8 cellular contexts compared by ENCODE assay signal in genomic region chr17:63600569-63601438, GRCh38. TPM values are rescaled to one million over a fixed set of nuclear protein-coding genes. Genes with fewer than 3 reads are reported as not detected.
DNase-seq lines count a peak whose midpoint lies in the region; ATAC-seq and TF ChIP-seq lines count a peak whose summit lies in the region.

Gene TACO1 (plus strand): TSS chr17:63600895. CDS start chr17:63601084, 189 bp downstream.

- peaks cover 18% of the 10 kb centered on the region for H3K36me3 Mint-ChIP-seq in activated CD4-positive, alpha-beta T cell treated with anti-CD3 and anti-CD28 coated beads, Interleukin-2, amount 10 ng/mL, durations not matched to agents 7 days and 5 days (ENCODE audit: low read depth)
- peaks cover 36% of the 10 kb centered on the region for H3K36me3 Mint-ChIP-seq in dendritic cell treated with granulocyte-macrophage colony-stimulating factor and Interleukin-4, amounts not matched to agents 40 ng/mL and 50 ng/mL, for 4 days (ENCODE audit: low read depth)

- H3K27ac Mint-ChIP-seq in activated CD4-positive, alpha-beta T cell treated with anti-CD3 and anti-CD28 coated beads, Interleukin-2, amount 10 ng/mL, durations not matched to agents 7 days and 5 days = peak within 1 kb of the TSS; percentile 95
- peak within 1 kb of the TSS; percentile 90 for H3K27ac Mint-ChIP-seq in dendritic cell treated with granulocyte-macrophage colony-stimulating factor and Interleukin-4, amounts not matched to agents 40 ng/mL and 50 ng/mL, for 4 days

- POLR2A ChIA-PET in BJ (lab: Charles Lee) = no interaction called here
- POLR2A ChIA-PET in activated CD4-positive, alpha-beta T cell treated with anti-CD3 and anti-CD28 coated beads, Interleukin-2, amount 10 ng/mL, durations not matched to agents 7 days and 5 days (lab: Charles Lee) = interaction anchor here (0.6 to 1.2 kb wide), 2 partner anchors 51 to 1428 kb away, joined by 4 to 6 read pairs; partner anchors contain the start of gene DCAF7

- no peaks in the 10 kb centered on the region for H3K9me3 Mint-ChIP-seq in activated CD4-positive, alpha-beta T cell treated with anti-CD3 and anti-CD28 coated beads, Interleukin-2, amount 10 ng/mL, durations not matched to agents 7 days and 5 days
- no peaks in the 10 kb centered on the region for H3K9me3 Mint-ChIP-seq in dendritic cell treated with granulocyte-macrophage colony-stimulating factor and Interleukin-4, amounts not matched to agents 40 ng/mL and 50 ng/mL, for 4 days

- H3K4me3 Mint-ChIP-seq in activated CD4-positive, alpha-beta T cell treated with anti-CD3 and anti-CD28 coated beads, Interleukin-2, amount 10 ng/mL, durations not matched to agents 7 days and 5 days = peak within 1 kb of the TSS; percentile 98
- peak within 1 kb of the TSS; percentile 88 for H3K4me3 Mint-ChIP-seq in dendritic cell treated with granulocyte-macrophage colony-stimulating factor and Interleukin-4, amounts not matched to agents 40 ng/mL and 50 ng/mL, for 4 days

- no peak for DNase-seq in BJ (ENCODE audit: low read depth)
- peak; percentile 70 for DNase-seq in NCI-H526 treated with DMSO at 0.1 percent for 48 hours (lab: John Stamatoyannopoulos, UW)
- peak; percentile 81 for DNase-seq in activated CD4-positive, alpha-beta T cell treated with anti-CD3 and anti-CD28 coated beads, Interleukin-2, amount 10 ng/mL, durations not matched to agents 7 days and 5 days
- DNase-seq in left lobe of liver (ENCODE audit: low spot score) = peak; percentile 88
- peak; percentile 81 for DNase-seq in stimulated activated CD4-positive, alpha-beta T cell treated with anti-CD3 and anti-CD28 coated beads, Interleukin-1b, Interleukin-23, amount 100 ng/mL, for 48 hours

- H3K36me3 ChIP-seq in BJ (ENCODE audit: control insufficient read depth, insufficient read depth, low read length) = no peaks in the 10 kb centered on the region; the same call in none of the 2 replicates

- TF ChIP-seq CTCF in BJ (IDR thresholded peaks at IDR 0.05; ENCODE audit: insufficient read depth, low read depth, low read length) = no peak

- intact Hi-C loops in dendritic cell treated with granulocyte-macrophage colony-stimulating factor and Interleukin-4, amounts not matched to agents 40 ng/mL and 50 ng/mL, for 4 days (cut with micrococcal nuclease) = no loop called here

- no peaks in the 10 kb centered on the region for H3K27me3 Mint-ChIP-seq in activated CD4-positive, alpha-beta T cell treated with anti-CD3 and anti-CD28 coated beads, Interleukin-2, amount 10 ng/mL, durations not matched to agents 7 days and 5 days
- no peaks in the 10 kb centered on the region for H3K27me3 Mint-ChIP-seq in dendritic cell treated with granulocyte-macrophage colony-stimulating factor and Interleukin-4, amounts not matched to agents 40 ng/mL and 50 ng/mL, for 4 days

- H3K27me3 ChIP-seq in BJ (ENCODE audit: control insufficient read depth, insufficient read depth, low read length) = no peaks in the 10 kb centered on the region

- peaks cover 45% of the 10 kb centered on the region for H3K4me1 Mint-ChIP-seq in activated CD4-positive, alpha-beta T cell treated with anti-CD3 and anti-CD28 coated beads, Interleukin-2, amount 10 ng/mL, durations not matched to agents 7 days and 5 days
- H3K4me1 Mint-ChIP-seq in dendritic cell treated with granulocyte-macrophage colony-stimulating factor and Interleukin-4, amounts not matched to agents 40 ng/mL and 50 ng/mL, for 4 days (ENCODE audit: low read depth) = peaks cover 8% of the 10 kb centered on the region

- H3K4me3 ChIP-seq in BJ (ENCODE audit: low read depth, low read length) = peak within 1 kb of the TSS; percentile 96

- peak; percentile 86 for ATAC-seq in GM19324 (IDR thresholded peaks at IDR 0.05; ENCODE audit: low FRiP score, unreplicated experiment)
- peak; percentile 76 for ATAC-seq in HG03520 (IDR thresholded peaks at IDR 0.05; ENCODE audit: unreplicated experiment)
- ATAC-seq in left lobe of liver = peak; percentile 93

- CTCF ChIA-PET in BJ (lab: Yijun Ruan, JAX) = interaction anchor here (0.8 to 3.6 kb wide), 5 partner anchors 11 to 182 kb away, joined by 3 to 23 read pairs (median 3); no protein-coding TSS in a partner anchor
- CTCF ChIA-PET in activated CD4-positive, alpha-beta T cell treated with anti-CD3 and anti-CD28 coated beads, Interleukin-2, amount 10 ng/mL, durations not matched to agents 7 days and 5 days (lab: Charles Lee) = interaction anchor here (0.9 to 1.7 kb wide), 4 partner anchors 10 to 166 kb away, joined by 3 to 9 read pairs (median 5); no protein-coding TSS in a partner anchor

RNA-seq across cellular contexts. Expression of gene TACO1, which starts in this region (rescaled TPM):
- polyA plus RNA-seq in BJ (2011; rRNA removed) = 19.5 and 23.5 TPM in 2 replicates
- 9.8 and 14.8 TPM in 2 replicates for polyA minus RNA-seq in BJ (2011; rRNA and poly(A)+ RNA removed)
- 10 to 100 TPM; 22.3 to 23.8 TPM for total RNA-seq in activated CD4-positive, alpha-beta T cell treated with anti-CD3 and anti-CD28 coated beads, Interleukin-2, amount 10 ng/mL, durations not matched to agents 7 days and 5 days
- total RNA-seq in left lobe of liver = 47.9 TPM
